29 cellular contexts compared by ENCODE assay signal in the genomic region with DNA sequence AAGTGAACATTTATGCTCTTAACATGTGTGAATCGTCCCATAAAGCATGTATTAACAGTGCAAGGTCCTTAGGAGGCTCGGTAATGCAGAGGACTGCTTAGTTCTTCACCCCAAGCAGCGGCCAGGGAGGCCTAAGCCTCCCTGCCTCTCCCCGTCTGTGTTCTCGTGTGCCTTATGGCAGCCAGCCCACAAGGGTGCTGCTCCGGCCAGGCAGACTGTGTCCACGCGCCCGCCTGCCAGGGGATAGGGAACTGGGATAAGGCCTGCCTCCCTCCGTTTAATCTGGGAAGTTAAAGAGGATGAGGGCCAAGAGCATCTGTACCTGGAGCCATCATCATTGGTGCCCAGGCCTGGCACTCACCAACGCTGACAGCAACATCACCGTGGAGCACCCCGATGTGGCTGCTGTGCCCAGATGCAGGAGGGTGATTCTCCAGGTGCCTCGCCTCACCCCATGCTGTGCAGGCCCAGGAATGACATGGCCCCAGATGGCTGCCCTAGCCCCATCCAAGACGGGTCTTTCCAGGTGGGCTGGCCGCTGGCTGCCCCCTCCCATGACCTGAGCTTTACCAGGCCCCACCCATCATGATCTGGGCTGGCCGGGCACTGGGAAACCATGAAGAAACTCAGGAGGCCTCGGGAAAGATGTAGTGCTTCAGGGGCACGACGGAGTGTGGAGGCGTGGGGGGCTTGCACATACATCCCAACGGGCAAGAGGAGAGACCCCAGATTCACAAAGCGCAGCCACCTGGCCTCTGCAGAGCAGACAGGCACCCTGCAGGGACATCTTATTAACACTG. TPM values are rescaled to one million over a fixed set of nuclear protein-coding genes. Genes with fewer than 3 reads are reported as not detected.
DNase-seq lines count a peak whose midpoint lies in the region; ATAC-seq and TF ChIP-seq lines count a peak whose summit lies in the region.
"Had no signal": no experiment of that assay in that cellular context is flagged by ENCODE, and none has a peak within 500 bp of the region (broad histone marks: within the 10 kb centered on the region; RNA-seq: fewer than 3 reads in every experiment).

No MANE protein-coding gene starts in this region.

- H3K9me3 ChIP-seq in heart right ventricle (no peaks in the 10 kb centered on the region), T-helper 17 cell (ENCODE audit: control insufficient read depth, low read length, poor library complexity, severe bottlenecking) (no peaks in the 10 kb centered on the region)
- H3K9me3 ChIP-seq in effector memory CD4-positive, alpha-beta T cell (ENCODE audit: control insufficient read depth, low read length): no peaks in the 10 kb centered on the region
- H3K9me3 ChIP-seq: pancreas, right atrium auricular region, spleen, tibial nerve had no signal

- DNase-seq in left ventricle myocardium superior (peak; percentile 23), heart right ventricle (no peak), T-helper 17 cell (no peak), foreskin melanocyte (no peak)
- no peak for DNase-seq in effector memory CD4-positive, alpha-beta T cell
- DNase-seq in stimulated activated naive B cell treated with anti-CD40 and anti-IgM and Interleukin-4, amounts not matched to agents 10 μg/mL and 1 μg/mL and 100 μg/mL, for 72 hours: no peak
- DNase-seq: brain microvascular endothelial cell; DMS79; effector CD8-positive, alpha-beta T cell; erythroblast; GF-D8; GM23248; HFFc6; mesendoderm; NCI-H1105; NCI-H1930; NCI-H2227 treated with DMSO at 0.1 percent for 48 hours; NCI-H748 treated with DMSO at 0.1 percent for 48 hours; RPMI8226; stimulated activated CD4-positive, alpha-beta T cell treated with anti-CD3 and anti-CD28 coated beads, Interleukin-4, amount 100 ng/mL, for 1 hour; stimulated activated naive CD4-positive, alpha-beta T cell treated with Interleukin-2 at 50 U/mL for 16 hours had no signal

- no peak for TF ChIP-seq CTCF in heart right ventricle (IDR thresholded peaks at IDR 0.05)

- no peak overlapping the region for H3K4me3 Mint-ChIP-seq in T-helper 17 cell
- no peak overlapping the region for H3K4me3 Mint-ChIP-seq in stimulated activated naive B cell treated with anti-CD40 and anti-IgM and Interleukin-4, amounts not matched to agents 10 μg/mL and 1 μg/mL and 100 μg/mL, for 72 hours
- H3K4me3 Mint-ChIP-seq: activated T-helper 1 cell treated with anti-CD3 and anti-CD28 coated beads, Interleukin-12 subunit alpha, Interleukin-12 subunit beta, Interleukin-2, Interleukin-4 antibody, amounts not matched to agents 30 ng/mL and 10 ng/mL and 1 ng/mL, durations not matched to agents 14 hours and 24 hours and 36 hours; HFFc6; WTC11 had no signal

- peaks cover 0 to 30% (median 0%) of the 10 kb centered on the region in 9 donors for H3K4me1 ChIP-seq in heart right ventricle
- H3K4me1 ChIP-seq in effector memory CD4-positive, alpha-beta T cell (ENCODE audit: control insufficient read depth, insufficient read depth, low read length, poor library complexity, severe bottlenecking): peaks cover 66% of the 10 kb centered on the region
- H3K4me1 ChIP-seq: pancreas, right atrium auricular region, tibial nerve had no signal

- H3K4me1 Mint-ChIP-seq in T-helper 17 cell: peaks cover 38% of the 10 kb centered on the region
- peaks cover 16 to 32% of the 10 kb centered on the region in 2 donors for H3K4me1 Mint-ChIP-seq in stimulated activated naive B cell treated with anti-CD40 and anti-IgM and Interleukin-4, amounts not matched to agents 10 μg/mL and 1 μg/mL and 100 μg/mL, for 72 hours

- intact Hi-C loops in left ventricle myocardium superior (cut with micrococcal nuclease) (no loop called here), heart right ventricle (cut with DNase I) (no loop called here)

- H3K27me3 Mint-ChIP-seq in T-helper 17 cell: no peaks in the 10 kb centered on the region
- no peaks in the 10 kb centered on the region for H3K27me3 Mint-ChIP-seq in stimulated activated naive B cell treated with anti-CD40 and anti-IgM and Interleukin-4, amounts not matched to agents 10 μg/mL and 1 μg/mL and 100 μg/mL, for 72 hours

- peaks cover 0 to 78% (median 0%) of the 10 kb centered on the region in 9 donors for H3K36me3 ChIP-seq in heart right ventricle
- peaks cover 73% of the 10 kb centered on the region for H3K36me3 ChIP-seq in effector memory CD4-positive, alpha-beta T cell (ENCODE audit: control insufficient read depth, insufficient read depth, low read length)
- H3K36me3 ChIP-seq: brain microvascular endothelial cell, pancreas, right atrium auricular region had no signal

- no peak overlapping the region for H3K4me3 ChIP-seq in heart right ventricle
- no peak overlapping the region for H3K4me3 ChIP-seq in effector memory CD4-positive, alpha-beta T cell (ENCODE audit: insufficient read depth, low read depth, low read length, poor library complexity, severe bottlenecking)
- H3K4me3 ChIP-seq: GM23248, pancreas, right atrium auricular region, spleen, tibial nerve had no signal

- H3K27me3 ChIP-seq in heart right ventricle: no peaks in the 10 kb centered on the region
- no peaks in the 10 kb centered on the region for H3K27me3 ChIP-seq in effector memory CD4-positive, alpha-beta T cell (replicated peaks; ENCODE audit: control insufficient read depth, insufficient read depth, low read length, poor library complexity, severe bottlenecking)
- H3K27me3 ChIP-seq: brain microvascular endothelial cell, pancreas, right atrium auricular region, spleen, tibial nerve had no signal

- H3K36me3 Mint-ChIP-seq in T-helper 17 cell (ENCODE audit: low read depth): peaks cover 12% of the 10 kb centered on the region
- H3K36me3 Mint-ChIP-seq in stimulated activated naive B cell treated with anti-CD40 and anti-IgM and Interleukin-4, amounts not matched to agents 10 μg/mL and 1 μg/mL and 100 μg/mL, for 72 hours: peaks cover 35 to 43% of the 10 kb centered on the region in 2 donors
- H3K36me3 Mint-ChIP-seq: WTC11 had no signal

- WGBS in heart right ventricle, 2 donors: 94% methylated on average over 23 of the region's 23 CpGs

- H3K9me3 Mint-ChIP-seq in stimulated activated naive B cell treated with anti-CD40 and anti-IgM and Interleukin-4, amounts not matched to agents 10 μg/mL and 1 μg/mL and 100 μg/mL, for 72 hours: no peaks in the 10 kb centered on the region
- H3K9me3 Mint-ChIP-seq: activated T-helper 1 cell treated with anti-CD3 and anti-CD28 coated beads, Interleukin-12 subunit alpha, Interleukin-12 subunit beta, Interleukin-2, Interleukin-4 antibody, amounts not matched to agents 30 ng/mL and 10 ng/mL and 1 ng/mL, durations not matched to agents 14 hours and 24 hours and 36 hours; HFFc6; WTC11 had no signal

- no peak overlapping the region for H3K27ac ChIP-seq in heart right ventricle
- peak overlapping the region; percentile 52 for H3K27ac ChIP-seq in effector memory CD4-positive, alpha-beta T cell (ENCODE audit: insufficient read depth, low read length, poor library complexity, severe bottlenecking)
- H3K27ac ChIP-seq: brain microvascular endothelial cell, GM23248, pancreas, right atrium auricular region, tibial nerve had no signal

- ATAC-seq in left ventricle myocardium superior (no peak), heart right ventricle (no peak), T-helper 17 cell (no peak), HG03045 (IDR thresholded peaks at IDR 0.05; ENCODE audit: unreplicated experiment) (no peak)
- ATAC-seq in stimulated activated naive B cell treated with anti-CD40 and anti-IgM and Interleukin-4, amounts not matched to agents 10 μg/mL and 1 μg/mL and 100 μg/mL, for 72 hours (replicated peaks): no peak
- ATAC-seq: pancreas, WTC11 had no signal

- H3K27ac Mint-ChIP-seq in T-helper 17 cell: peak overlapping the region; percentile 99
- H3K27ac Mint-ChIP-seq in stimulated activated naive B cell treated with anti-CD40 and anti-IgM and Interleukin-4, amounts not matched to agents 10 μg/mL and 1 μg/mL and 100 μg/mL, for 72 hours: peak overlapping the region; percentile 71
- H3K27ac Mint-ChIP-seq: HFFc6, WTC11 had no signal

RNA-seq across cellular contexts. Expression of gene SUSD3, which starts 35.6 kb away (rescaled TPM):
- total RNA-seq in left ventricle myocardium superior: 0.87 TPM
- total RNA-seq in heart right ventricle: 1 to 10 TPM in 3 of 10 donors, under 1 TPM in 6, not detected in 1; 0.40 to 2.1 (median 0.79) TPM
- under 1 TPM; 0.74 to 0.88 TPM for polyA plus RNA-seq in heart right ventricle
- total RNA-seq in T-helper 17 cell: 10 to 100 TPM; 47.2 to 62.3 TPM
- total RNA-seq: myocyte had no signal
- polyA plus RNA-seq: GM23248 had no signal

Comparison
In these comparisons a context has a peak if more than half of its experiments do, and no peak if none do; other contexts are left out.
1. RNA of gene SUSD3, which starts 35.6 kb away (total RNA-seq): 47.2 to 62.3 TPM in T-helper 17 cell; 0.87 TPM in left ventricle myocardium superior (single experiment) and 0.40 to 2.1 TPM in heart right ventricle; every median in the first group is over 10 times any median in the second.